Comparison of ENCODE assay signal across 9 cellular contexts in the genomic region with DNA sequence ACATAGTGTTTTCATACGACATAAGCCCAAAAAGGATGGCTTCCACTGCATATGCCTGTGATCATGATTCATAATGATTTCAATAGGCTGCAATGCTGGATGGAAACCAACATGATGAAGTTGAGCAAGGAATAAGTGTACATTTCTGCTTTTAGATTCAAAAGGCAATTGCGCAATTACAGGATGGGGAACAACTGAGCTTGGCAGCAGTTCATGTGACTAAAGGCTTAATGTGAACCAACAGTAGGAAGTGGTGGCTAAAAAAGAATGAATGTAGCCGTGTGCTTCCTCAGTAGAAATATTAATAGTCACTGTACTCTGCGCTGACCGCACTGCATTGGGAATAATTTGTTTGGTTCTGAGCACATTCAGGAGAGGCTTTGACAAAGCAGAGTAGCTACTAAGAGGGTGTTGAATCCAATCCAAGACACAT. TPM values are rescaled to one million over a fixed set of nuclear protein-coding genes. Genes with fewer than 3 reads are reported as not detected.
DNase-seq lines count a peak whose midpoint lies in the region; ATAC-seq and TF ChIP-seq lines count a peak whose summit lies in the region.
"Had no signal": no experiment of that assay in that cellular context is flagged by ENCODE, and none has a peak within 500 bp of the region (broad histone marks: within the 10 kb centered on the region; RNA-seq: fewer than 3 reads in every experiment).

No MANE protein-coding gene starts in this region.

- no peaks in the 10 kb centered on the region for H3K9me2 ChIP-seq in PC-9 (ENCODE audit: insufficient read depth)

- no peaks in the 10 kb centered on the region for H3K9me3 Mint-ChIP-seq in osteocyte (ENCODE audit: unreplicated experiment)
- no peaks in the 10 kb centered on the region for H3K9me3 Mint-ChIP-seq in CD8-positive, alpha-beta memory T cell

- peak overlapping the region; percentile 8; the same call in 1 of the 2 replicates for H3K4me3 ChIP-seq in PC-9
- H3K4me3 ChIP-seq in esophagus squamous epithelium, result no peak overlapping the region
- H3K4me3 ChIP-seq in CD8-positive, alpha-beta memory T cell (ENCODE audit: low read length), result no peak overlapping the region

- peaks cover 26% of the 10 kb centered on the region; the same call in 1 of the 2 replicates for H3K79me2 ChIP-seq in PC-9 (ENCODE audit: low read depth)

- H3K27me3 Mint-ChIP-seq in osteocyte (ENCODE audit: unreplicated experiment), result peaks cover 29% of the 10 kb centered on the region
- H3K27me3 Mint-ChIP-seq in CD8-positive, alpha-beta memory T cell, result peaks cover 7 to 17% of the 10 kb centered on the region in 2 donors

- peaks cover 6% of the 10 kb centered on the region for H3K36me3 Mint-ChIP-seq in osteocyte (ENCODE audit: unreplicated experiment)
- H3K36me3 Mint-ChIP-seq in CD8-positive, alpha-beta memory T cell, result no peaks in the 10 kb centered on the region

- ATAC-seq in HG03442 (IDR thresholded peaks at IDR 0.05; ENCODE audit: unreplicated experiment) (no peak), GM21723 (IDR thresholded peaks at IDR 0.05; ENCODE audit: unreplicated experiment) (no peak)

- H3K4me1 ChIP-seq in PC-9 (replicated peaks; ENCODE audit: insufficient read depth) (peaks cover 70% of the 10 kb centered on the region), esophagus squamous epithelium (peaks cover 5 to 69% (median 17%) of the 10 kb centered on the region in 3 donors)
- no peaks in the 10 kb centered on the region for H3K4me1 ChIP-seq in CD8-positive, alpha-beta memory T cell (ENCODE audit: insufficient read depth, low read length)

- H3K4me1 Mint-ChIP-seq in osteocyte (ENCODE audit: unreplicated experiment), result peaks cover 18% of the 10 kb centered on the region
- H3K4me1 Mint-ChIP-seq in CD8-positive, alpha-beta memory T cell, result no peaks in the 10 kb centered on the region

- peak overlapping the region; percentile 14 for H2AFZ ChIP-seq in PC-9

- peaks cover 57% of the 10 kb centered on the region for H3F3A ChIP-seq in PC-9 (ENCODE audit: insufficient read depth, low read depth)

- H3K27ac ChIP-seq in PC-9, result peak overlapping the region; percentile 95
- H3K27ac ChIP-seq in esophagus squamous epithelium, result peak overlapping the region; percentile 68 to 80 (median 76)
- H3K27ac ChIP-seq in CD8-positive, alpha-beta memory T cell (ENCODE audit: low read depth, low read length), result no peak overlapping the region

- POLR2A ChIA-PET in PC-9 (lab: Charles Lee; ENCODE audit: unreplicated experiment), result no interaction called here
- POLR2A ChIA-PET in CD8-positive, alpha-beta memory T cell (lab: Charles Lee), result no interaction called here

- intact Hi-C loops in PC-9 (cut with micrococcal nuclease; ENCODE audit: unreplicated experiment) (no loop called here), esophagus squamous epithelium (cut with DNase I) (no loop called here)

- peak in 1 of 4 donors; percentile 27 for TF ChIP-seq POLR2A in esophagus squamous epithelium (IDR thresholded peaks at IDR 0.05)

- no peaks in the 10 kb centered on the region for H3K9me3 ChIP-seq in PC-9 (ENCODE audit: insufficient read depth, low read depth)
- H3K9me3 ChIP-seq in esophagus squamous epithelium, result no peaks in the 10 kb centered on the region
- H3K9me3 ChIP-seq in CD8-positive, alpha-beta memory T cell (ENCODE audit: low read length), result no peaks in the 10 kb centered on the region

- DNase-seq in COLO829 (ENCODE audit: low spot score), result peak; percentile 29
- DNase-seq in PC-9, result peak in 1 of 2 experiments; percentile 100
- DNase-seq in esophagus squamous epithelium (lab: John Stamatoyannopoulos, UW), result peak; percentile 14
- no peak for DNase-seq in osteocyte (ENCODE audit: extremely low spot score, unreplicated experiment)
- DNase-seq in CD8-positive, alpha-beta memory T cell, result no peak
- DNase-seq in T-helper 9 cell, result no peak
- DNase-seq: activated gamma-delta T cell had no signal

- TF ChIP-seq CTCF in PC-9 (conservative IDR thresholded peaks at IDR 0.05), result no peak
- peak in 1 of 6 experiments; percentile 5 for TF ChIP-seq CTCF in esophagus squamous epithelium (IDR thresholded peaks at IDR 0.05)
- TF ChIP-seq CTCF in osteocyte (IDR thresholded peaks at IDR 0.05), result no peak

- CTCF ChIA-PET in PC-9 (lab: Charles Lee), result no interaction called here
- CTCF ChIA-PET in CD8-positive, alpha-beta memory T cell (lab: Charles Lee), result no interaction called here

- peak overlapping the region; percentile 69 for H3K4me2 ChIP-seq in PC-9

- WGBS in esophagus squamous epithelium, 2 donors, result 8 to 11% methylated on average over 5 of the region's 5 CpGs

- H3K36me3 ChIP-seq in PC-9 (ENCODE audit: low read depth) (peaks cover 41% of the 10 kb centered on the region), esophagus squamous epithelium (no peaks in the 10 kb centered on the region)
- H3K36me3 ChIP-seq in CD8-positive, alpha-beta memory T cell (ENCODE audit: insufficient read depth, low read length), result no peaks in the 10 kb centered on the region

- no peaks in the 10 kb centered on the region for H3K27me3 ChIP-seq in PC-9 (ENCODE audit: insufficient read depth, low read depth)
- no peaks in the 10 kb centered on the region for H3K27me3 ChIP-seq in esophagus squamous epithelium
- H3K27me3 ChIP-seq in CD8-positive, alpha-beta memory T cell (ENCODE audit: insufficient read depth, low read length, poor library complexity, severe bottlenecking), result no peaks in the 10 kb centered on the region

- peak overlapping the region; percentile 68 for H3K27ac Mint-ChIP-seq in osteocyte (ENCODE audit: unreplicated experiment)
- no peak overlapping the region for H3K27ac Mint-ChIP-seq in CD8-positive, alpha-beta memory T cell

- H4K20me1 ChIP-seq in PC-9 (ENCODE audit: insufficient read depth), result no peaks in the 10 kb centered on the region

- BruUV-seq in PC-9 (replicated peaks; lab: Mats Ljungman, UMichigan), result no TSS peak

- H3K4me3 Mint-ChIP-seq in osteocyte (ENCODE audit: unreplicated experiment), result no peak overlapping the region
- no peak overlapping the region for H3K4me3 Mint-ChIP-seq in CD8-positive, alpha-beta memory T cell

RNA-seq across cellular contexts. Expression of gene SLC1A3, which starts 51.2 kb away (rescaled TPM):
- total RNA-seq in PC-9 (2021), result 0.24 TPM in 1 of 2 replicates, not detected in the other
- total RNA-seq in esophagus squamous epithelium, result 10 to 100 TPM; 16.2 to 54.8 (median 31.4) TPM
- total RNA-seq in osteocyte, result 19.1 and 19.9 TPM in 2 replicates
- under 1 TPM; 0.35 to 0.37 TPM for total RNA-seq in CD8-positive, alpha-beta memory T cell
- not detected for polyA plus RNA-seq in CD8-positive, alpha-beta memory T cell

Comparison
In these comparisons a context has a peak if more than half of its experiments do, and no peak if none do; other contexts are left out.
1. DNase-seq: peak in COLO829 (single experiment) and esophagus squamous epithelium (single experiment); none in osteocyte (single experiment), CD8-positive, alpha-beta memory T cell (0 of 5) and T-helper 9 cell (single experiment).
2. RNA of gene SLC1A3, which starts 51.2 kb away (total RNA-seq): 16.2 to 54.8 TPM in esophagus squamous epithelium and 19.1 to 19.9 TPM in osteocyte; 0.35 to 0.37 TPM in CD8-positive, alpha-beta memory T cell and 0.24 TPM in PC-9; every median in the first group is over 10 times any median in the second.